In genomic region chr2:101827246-101827645, GRCh38 we compare ENCODE assay signal across 9 cellular contexts.
DNase-seq lines count a peak whose midpoint lies in the region; ATAC-seq and TF ChIP-seq lines count a peak whose summit lies in the region.
"Had no signal": no experiment of that assay in that cellular context is flagged by ENCODE, and none has a peak within 500 bp of the region (broad histone marks: within the 10 kb centered on the region; RNA-seq: fewer than 3 reads in every experiment).

No MANE protein-coding gene starts in this region.

- CTCF ChIA-PET in AG04449 (lab: Yijun Ruan, JAX): interaction anchor here (1.0 to 13.9 kb wide), 9 partner anchors 11 to 485 kb away, joined by 3 to 127 read pairs (median 6); no protein-coding TSS in a partner anchor

- DNase-seq in AG04449 (ENCODE audit: low read depth, low spot score) (peak; percentile 75), HCEC 1CT (peak; percentile 84), amniotic stem cell (lab: John Stamatoyannopoulos, UW) (peak; percentile 84), islet precursor cell (peak; percentile 69), DMS153 (lab: John Stamatoyannopoulos, UW) (no peak), mucosa of descending colon (no peak)
- DNase-seq: OCI-M1 had no signal

- H3K4me3 ChIP-seq in AG04449 (ENCODE audit: low read depth, low read length) (no peak overlapping the region), mucosa of descending colon (no peak overlapping the region)

- intact Hi-C loops in mucosa of descending colon (cut with DNase I, micrococcal nuclease): no loop called here

- no peak for TF ChIP-seq CTCF in AG04449 (IDR thresholded peaks at IDR 0.05; ENCODE audit: insufficient read depth, low read length, missing control alignments)
- TF ChIP-seq CTCF in mucosa of descending colon (IDR thresholded peaks at IDR 0.05): no peak

- H3K36me3 ChIP-seq in mucosa of descending colon (ENCODE audit: low read depth): no peaks in the 10 kb centered on the region

- no peaks in the 10 kb centered on the region for H3K9me3 ChIP-seq in mucosa of descending colon

- POLR2A ChIA-PET in AG04449 (lab: Yijun Ruan, JAX): no interaction called here

- H3K4me1 ChIP-seq in mucosa of descending colon (ENCODE audit: low read depth): no peaks in the 10 kb centered on the region

- ATAC-seq in HG02884 (IDR thresholded peaks at IDR 0.05; ENCODE audit: unreplicated experiment) (no peak), mucosa of descending colon (no peak)
- no peak for ATAC-seq in activated CD4-positive, CD25-positive, alpha-beta regulatory T cell treated with anti-CD3 and anti-CD28 coated beads, Interleukin-2, amount 50 U/mL, for 24 hours

Comparison
In these comparisons a context has a peak if more than half of its experiments do, and no peak if none do; other contexts are left out.
1. DNase-seq: peak in AG04449 (single experiment), HCEC 1CT (single experiment), amniotic stem cell (single experiment) and islet precursor cell (single experiment); none in DMS153 (single experiment) and mucosa of descending colon (0 of 3).